Comparison of ENCODE assay signal across 9 cellular contexts in the genomic region with DNA sequence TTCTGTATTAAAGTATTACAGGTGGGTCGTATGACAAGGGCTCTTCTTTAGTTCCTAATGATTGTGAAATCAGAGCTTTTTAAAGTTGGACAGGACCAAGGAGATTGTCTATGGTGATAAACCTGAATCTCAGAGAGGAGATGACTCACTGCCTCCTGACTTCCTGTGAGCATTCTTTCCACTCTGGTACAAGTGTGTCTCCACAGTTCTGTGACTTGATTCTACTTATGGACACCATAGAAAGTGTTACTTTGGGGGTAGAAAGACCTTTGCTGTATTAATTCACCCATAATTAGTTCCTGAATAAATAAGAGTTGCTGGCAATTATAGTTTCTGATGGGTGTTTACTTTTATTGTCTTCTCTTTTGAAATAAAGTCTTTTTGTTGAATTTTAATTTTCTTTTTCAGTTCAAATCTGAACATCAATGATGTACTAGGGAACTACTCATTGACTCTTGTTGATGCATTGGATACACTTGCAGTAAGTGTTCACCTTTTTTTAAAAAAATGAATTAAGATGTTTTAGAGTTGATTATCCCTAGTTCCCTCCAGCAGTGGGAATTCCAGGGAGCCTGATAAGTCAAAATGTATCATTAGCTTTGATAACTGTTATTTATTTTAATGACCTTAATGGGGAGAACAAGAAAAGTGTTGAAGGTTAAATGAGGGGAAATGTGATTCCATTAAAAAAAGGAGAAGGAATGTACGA. TPM values are rescaled to one million over a fixed set of nuclear protein-coding genes. Genes with fewer than 3 reads are reported as not detected.
A peak's percentile ranks its signal among the peaks of the same experiment; 100 is the strongest.
DNase-seq lines count a peak whose midpoint lies in the region; ATAC-seq and TF ChIP-seq lines count a peak whose summit lies in the region.
"Had no signal": no experiment of that assay in that cellular context is flagged by ENCODE, and none has a peak within 500 bp of the region (broad histone marks: within the 10 kb centered on the region; RNA-seq: fewer than 3 reads in every experiment).

No MANE protein-coding gene starts in this region.

- H3K4me1 ChIP-seq in transverse colon, result peaks cover 11 to 73% (median 16%) of the 10 kb centered on the region in 4 donors

- TF ChIP-seq CTCF in transverse colon (IDR thresholded peaks at IDR 0.05), result no peak

- ATAC-seq in GM21825 (IDR thresholded peaks at IDR 0.05; ENCODE audit: unreplicated experiment), result peak; percentile 35

- peaks cover 0 to 5% (median 0%) of the 10 kb centered on the region in 4 donors for H3K36me3 ChIP-seq in transverse colon

- DNase-seq in DMS 273 (lab: John Stamatoyannopoulos, UW; ENCODE audit: unreplicated experiment) (peak; percentile 3), DMS 273 treated with DMSO at 0.1 percent for 48 hours (lab: John Stamatoyannopoulos, UW) (no peak), Kasumi-1 (lab: John Stamatoyannopoulos, UW) (peak; percentile 48 to 49), islet precursor cell (peak; percentile 76), transverse colon (no peak), NCI-H2227 (lab: John Stamatoyannopoulos, UW; ENCODE audit: unreplicated experiment) (no peak)
- peak; percentile 26 for DNase-seq in activated gamma-delta T cell treated with anti-CD3 and anti-CD28 coated beads, Interleukin-2, amount 50 U/mL, for 16 hours (ENCODE audit: low read depth)

- no peak overlapping the region for H3K4me3 ChIP-seq in transverse colon

- TF ChIP-seq POLR2A in transverse colon (IDR thresholded peaks at IDR 0.05), result no peak

- in situ Hi-C loops in transverse colon (cut with MboI; ENCODE audit: low pct_ligation_motif_present in 1 of 4, low pct_unique_long_range_greater_than_20kb in 1 of 4, low sequenced_read_pairs in 3 of 4), result no loop called here

- intact Hi-C loops in transverse colon (cut with DNase I; ENCODE audit: low total_unique reads), result no loop called here

- H3K27me3 ChIP-seq in transverse colon, result no peaks in the 10 kb centered on the region

- no peaks in the 10 kb centered on the region for H3K9me3 ChIP-seq in transverse colon

- WGBS in transverse colon (ENCODE audit: low coverage in 1 of 2), 2 donors, result 52 to 60% methylated on average over 2 of the region's 2 CpGs

- peak overlapping the region; percentile 17 to 47 (median 44) for H3K27ac ChIP-seq in transverse colon
- H3K27ac ChIP-seq: 22Rv1 had no signal

- no peak for TF ChIP-seq EP300 in transverse colon (IDR thresholded peaks at IDR 0.05; ENCODE audit: low read depth)

RNA-seq across cellular contexts. Expression of a gene that starts 7.4 kb away (rescaled TPM):
- total RNA-seq in transverse colon, result 100 to 1,000 TPM in 1 of 4 donors, 10 to 100 TPM in 3; 27.3 to 312 (median 42.3) TPM

Comparison
In these comparisons a context has a peak if more than half of its experiments do, and no peak if none do; other contexts are left out.
1. DNase-seq: peak in DMS 273 (single experiment), Kasumi-1 (2 of 2), activated gamma-delta T cell treated with anti-CD3 and anti-CD28 coated beads, Interleukin-2, amount 50 U/mL, for 16 hours (single experiment) and islet precursor cell (single experiment); none in DMS 273 treated with DMSO at 0.1 percent for 48 hours (single experiment), transverse colon (single experiment) and NCI-H2227 (single experiment).